ENCODE assay signal across 8 cellular contexts in the genomic region with DNA sequence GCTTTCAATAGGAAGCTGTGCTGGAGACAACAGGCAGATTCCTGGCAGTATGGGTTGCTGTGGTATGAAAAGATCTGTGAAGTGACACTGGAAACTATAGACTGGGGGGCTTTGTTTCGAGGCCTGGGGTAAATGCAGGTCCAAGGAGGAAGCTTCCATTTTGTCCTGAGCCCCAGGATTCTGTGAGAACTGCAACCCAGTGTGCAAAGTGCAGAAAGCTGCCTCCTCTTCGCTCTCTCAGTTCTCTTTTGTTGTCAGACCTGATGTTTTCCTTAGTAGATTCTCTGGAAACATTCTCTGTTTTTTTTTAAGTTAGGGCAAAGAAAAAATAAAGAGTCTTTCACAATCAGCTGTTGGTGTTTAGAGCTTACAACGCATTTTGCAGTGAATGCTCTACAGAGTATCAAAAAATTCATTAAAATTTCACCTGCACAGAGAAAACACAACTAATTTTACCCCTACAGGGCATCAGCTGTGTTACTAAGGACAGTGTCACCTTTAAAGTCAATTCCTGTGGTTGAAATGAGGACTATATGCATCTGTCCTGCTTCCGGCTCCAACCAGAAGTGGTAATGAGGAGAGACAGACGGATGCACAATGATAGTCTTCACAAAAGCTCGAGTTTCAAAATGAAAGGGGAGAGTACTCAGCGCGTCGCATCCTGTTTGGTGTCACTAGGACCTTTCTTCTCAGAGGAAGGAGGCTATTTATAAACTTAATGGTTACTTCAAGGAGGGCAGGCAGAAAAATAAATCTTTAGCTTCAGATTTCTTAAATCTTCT.
A peak's percentile ranks its signal among the peaks of the same experiment; 100 is the strongest.
DNase-seq lines count a peak whose midpoint lies in the region; ATAC-seq and TF ChIP-seq lines count a peak whose summit lies in the region.

No MANE protein-coding gene starts in this region.

- peaks cover 0 to 11% (median 5%) of the 10 kb centered on the region in 4 donors for H3K4me1 ChIP-seq in tibial nerve

- peak; percentile 95 for ATAC-seq in HG02870 (IDR thresholded peaks at IDR 0.05; ENCODE audit: unreplicated experiment)

- peak; percentile 65 for DNase-seq in NCI-H510A treated with DMSO at 0.1 percent for 48 hours (lab: John Stamatoyannopoulos, UW)
- no peak for DNase-seq in NCI-H510A (lab: John Stamatoyannopoulos, UW)
- peak; percentile 65 for DNase-seq in RPMI7951 (ENCODE audit: low read depth)
- DNase-seq in choroid plexus epithelial cell (ENCODE audit: low read depth), result peak; percentile 57
- DNase-seq in stimulated activated CD4-positive, alpha-beta T cell treated with anti-CD3 and anti-CD28 coated beads, Interleukin-4, amount 100 ng/mL, for 1 hour, result peak; percentile 5
- DNase-seq in SIG-M5 treated with dmso at 0.1 percent for 504 hours (lab: John Stamatoyannopoulos, UW; ENCODE audit: unreplicated experiment), result no peak
- DNase-seq in tibial nerve (ENCODE audit: low spot score in 2 of 2), result no peak

- no peaks in the 10 kb centered on the region for H3K9me3 ChIP-seq in tibial nerve

- 44 to 54% methylated on average over 9 of the region's 9 CpGs for WGBS in tibial nerve, 2 donors

- no peak for TF ChIP-seq POLR2A in tibial nerve (IDR thresholded peaks at IDR 0.05)

- H3K36me3 ChIP-seq in tibial nerve, result no peaks in the 10 kb centered on the region

- H3K4me3 ChIP-seq in choroid plexus epithelial cell (ENCODE audit: low read depth, low read length), result peak overlapping the region; percentile 32
- H3K4me3 ChIP-seq in tibial nerve, result peak overlapping the region in 1 of 4 donors; percentile 1

- TF ChIP-seq EP300 in tibial nerve (IDR thresholded peaks at IDR 0.05), result no peak

- H3K27me3 ChIP-seq in tibial nerve, result no peaks in the 10 kb centered on the region

- TF ChIP-seq CTCF in choroid plexus epithelial cell (conservative IDR thresholded peaks at IDR 0.05; ENCODE audit: low read depth, low read length), result no peak
- no peak for TF ChIP-seq CTCF in tibial nerve (IDR thresholded peaks at IDR 0.05)

- H3K27ac ChIP-seq in tibial nerve, result no peak overlapping the region

Comparison
In these comparisons a context has a peak if more than half of its experiments do, and no peak if none do; other contexts are left out.
1. DNase-seq: peak in NCI-H510A treated with DMSO at 0.1 percent for 48 hours (single experiment), RPMI7951 (single experiment), choroid plexus epithelial cell (single experiment) and stimulated activated CD4-positive, alpha-beta T cell treated with anti-CD3 and anti-CD28 coated beads, Interleukin-4, amount 100 ng/mL, for 1 hour (single experiment); none in NCI-H510A (single experiment), SIG-M5 treated with dmso at 0.1 percent for 504 hours (single experiment) and tibial nerve (0 of 2).